In genomic region chr1:19467199-19468187, GRCh38 we compare ENCODE assay signal across 1 cellular context.
TF ChIP-seq lines count a peak whose summit lies in the region.

No MANE protein-coding gene starts in this region.

TF ChIP-seq in K562, 482 proteins besides CTCF, POLR2A, EP300 and RAD21:
- no peak for TF ChIP-seq CHD7 (IDR thresholded peaks at IDR 0.05; ENCODE audit: low read depth, low read length)
- peak; percentile 26; the same call in 1 of the 2 replicates for TF ChIP-seq ZNF217 (CRISPR knock-in tag; IDR thresholded peaks at IDR 0.05)
